ENCODE assay signal across 29 cellular contexts in genomic region chr12:4482936-4483335, GRCh38. TPM values are rescaled to one million over a fixed set of nuclear protein-coding genes. Genes with fewer than 3 reads are reported as not detected.
"Had no signal": no experiment of that assay in that cellular context is flagged by ENCODE, and none has a peak within 500 bp of the region (broad histone marks: within the 10 kb centered on the region; RNA-seq: fewer than 3 reads in every experiment).

No MANE protein-coding gene starts in this region.

- H3K27me3 Mint-ChIP-seq: activated CD8-positive, alpha-beta T cell treated with anti-CD3 and anti-CD28 coated beads for 36 hours; activated T-helper 17 cell treated with anti-CD3 and anti-CD28 coated beads, Interleukin-2, amount 50 U/mL, for 72 hours; T-helper 17 cell had no signal

- H3K4me1 ChIP-seq: colonic mucosa, prostate gland, suprapubic skin, tibial nerve had no signal

- H3K27ac ChIP-seq: colonic mucosa, ovary, prostate gland, suprapubic skin, tibial nerve had no signal

- H3K4me3 ChIP-seq: colonic mucosa, gastrocnemius medialis, ovary, prostate gland, suprapubic skin, tibial nerve had no signal

- H3K4me3 Mint-ChIP-seq: activated CD8-positive, alpha-beta T cell treated with anti-CD3 and anti-CD28 coated beads for 36 hours; activated T-cell treated with anti-CD3 and anti-CD28 coated beads, Interleukin-2, amount 50 U/mL, for 4 hours; activated T-helper 17 cell treated with anti-CD3 and anti-CD28 coated beads, Interleukin-2, amount 50 U/mL, for 72 hours; mesothelial cell of epicardium; naive B cell; nephron progenitor cell; T-helper 17 cell had no signal

- H3K27me3 ChIP-seq: colonic mucosa, gastrocnemius medialis, ovary, suprapubic skin, tibial nerve had no signal

- ATAC-seq: activated CD8-positive, alpha-beta T cell treated with anti-CD3 and anti-CD28 coated beads for 36 hours; activated T-cell treated with anti-CD3 and anti-CD28 coated beads, Interleukin-2, amount 50 U/mL, for 4 hours; activated T-helper 17 cell treated with anti-CD3 and anti-CD28 coated beads, Interleukin-2, amount 50 U/mL, for 72 hours; gastrocnemius medialis; left colon; T-helper 17 cell had no signal

- DNase-seq: activated CD4-positive, alpha-beta T cell treated with anti-CD3 and anti-CD28 coated beads, Interleukin-2, amount 50 U/mL, for 1 hour; activated CD8-positive, alpha-beta T cell treated with anti-CD3 and anti-CD28 coated beads for 36 hours; activated gamma-delta T cell treated with Interleukin-2 at 50 U/mL for 16 hours; activated naive CD4-positive, alpha-beta T cell treated with anti-CD3 and anti-CD28 coated beads, Interleukin-2, amount 50 U/mL, for 16 hours; activated T-cell treated with anti-CD3 and anti-CD28 coated beads, Interleukin-2, amount 50 U/mL, for 4 hours; amniotic stem cell; cerebellar nuclear complex; colonic mucosa; effector CD8-positive, alpha-beta T cell; erythroblast; gastrocnemius medialis; glutamatergic neuron; left colon; naive B cell; nephron progenitor cell; ovary; stimulated activated CD4-positive, alpha-beta T cell treated with anti-CD3 and anti-CD28 coated beads, Interleukin-15, amount 100 ng/mL, for 24 hours; stimulated activated CD4-positive, alpha-beta T cell treated with anti-CD3 and anti-CD28 coated beads, Interleukin-2, amount 100 ng/mL, for 24 hours; stimulated activated naive CD4-positive, alpha-beta T cell; T-helper 17 cell; T1000 had no signal

- H3K4me1 Mint-ChIP-seq: activated T-helper 17 cell treated with anti-CD3 and anti-CD28 coated beads, Interleukin-2, amount 50 U/mL, for 72 hours; mesothelial cell of epicardium; nephron progenitor cell had no signal

- H3K27ac Mint-ChIP-seq: activated CD8-positive, alpha-beta T cell treated with anti-CD3 and anti-CD28 coated beads for 36 hours; activated T-helper 17 cell treated with anti-CD3 and anti-CD28 coated beads, Interleukin-2, amount 50 U/mL, for 72 hours; mesothelial cell of epicardium; naive B cell; nephron progenitor cell; T-helper 17 cell had no signal

- H3K36me3 ChIP-seq: colonic mucosa, gastrocnemius medialis, ovary, prostate gland had no signal

RNA-seq across cellular contexts. Expression of gene FGF6, which starts 37.3 kb away (rescaled TPM):
- total RNA-seq: activated CD8-positive, alpha-beta T cell treated with anti-CD3 and anti-CD28 coated beads for 36 hours; activated T-cell treated with anti-CD3 and anti-CD28 coated beads, Interleukin-2, amount 50 U/mL, for 4 hours; activated T-helper 17 cell treated with anti-CD3 and anti-CD28 coated beads, Interleukin-2, amount 50 U/mL, for 72 hours; colonic mucosa; dermis microvascular lymphatic vessel endothelial cell; left colon; liver; mesothelial cell of epicardium; ovary; prostate gland; suprapubic skin; T-helper 17 cell; tibial nerve; ureter had no signal
- polyA plus RNA-seq: liver, ovary had no signal
